Comparison of ENCODE assay signal across 8 cellular contexts in the genomic region with DNA sequence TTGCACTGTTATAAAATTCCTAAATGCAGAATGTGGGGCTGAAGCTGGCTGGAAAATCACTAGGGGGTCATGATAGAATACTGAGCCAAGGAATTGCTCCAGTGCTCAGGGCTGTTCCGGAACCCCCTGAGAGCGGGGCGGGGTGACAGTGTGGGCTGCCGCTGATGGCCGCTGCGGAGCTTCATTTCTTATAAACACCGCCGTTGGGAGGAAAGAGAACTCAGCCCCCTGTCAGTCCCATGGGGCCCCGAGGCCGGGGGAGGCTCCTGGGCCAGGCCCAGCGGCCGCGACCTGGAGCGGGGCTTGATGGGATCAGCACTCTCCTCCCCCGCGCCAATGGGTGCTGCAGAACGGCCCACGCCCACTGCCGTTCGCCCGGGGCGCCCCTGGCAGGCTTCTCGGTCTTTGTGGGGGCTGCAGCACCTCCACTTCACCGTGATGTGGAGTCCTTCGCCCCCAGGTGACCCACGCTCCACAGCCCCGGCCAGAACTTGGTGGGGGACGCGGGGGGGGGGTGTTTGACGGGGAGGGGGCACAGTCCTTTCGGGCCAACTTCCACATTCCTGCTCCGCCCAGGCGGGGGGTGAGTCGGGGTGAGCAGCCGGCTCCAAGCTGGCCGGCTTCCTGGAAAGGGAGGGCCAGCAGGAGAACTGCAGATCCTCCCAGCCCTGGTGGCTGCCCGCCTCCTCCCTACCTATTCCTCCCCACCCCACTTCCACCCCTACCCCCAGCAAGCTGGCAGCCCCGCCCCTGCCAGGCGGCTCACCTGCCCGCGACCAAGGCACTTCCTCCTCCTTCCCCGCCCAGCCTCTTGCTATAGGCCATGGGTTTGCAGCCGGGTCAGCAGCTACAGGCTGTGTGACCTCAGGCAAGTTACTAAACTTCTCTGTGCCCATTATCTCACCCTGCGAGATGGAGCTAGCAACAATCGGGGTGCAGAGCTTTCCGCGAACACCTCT. TPM values are rescaled to one million over a fixed set of nuclear protein-coding genes. Genes with fewer than 3 reads are reported as not detected.
DNase-seq lines count a peak whose midpoint lies in the region; ATAC-seq lines count a peak whose summit lies in the region.

No MANE protein-coding gene starts in this region.

- H3K27me3 Mint-ChIP-seq in activated T-helper 2 cell treated with anti-CD3 and anti-CD28 coated beads, Interferon-gamma antibody, Interleukin-2, Interleukin-4, amounts not matched to agents 10 μg/mL and 5 μg/mL and 100 μg/mL, durations not matched to agents 14 hours and 24 hours and 36 hours (ENCODE audit: low read depth), result no peaks in the 10 kb centered on the region
- H3K27me3 Mint-ChIP-seq in natural killer cell treated with Interleukin-12 subunit alpha and Interleukin-12 subunit beta and Interleukin-15 and Interleukin-18, amount 100 ng/mL, for 72 hours, result no peaks in the 10 kb centered on the region
- no peaks in the 10 kb centered on the region for H3K27me3 Mint-ChIP-seq in stimulated activated naive CD8-positive, alpha-beta T cell treated with anti-CD3 and anti-CD28 coated beads, Interleukin-15, Interleukin-2, amounts not matched to agents 100 ng/mL and 50 ng/mL, for 24 hours

- H3K36me3 Mint-ChIP-seq in activated T-helper 2 cell treated with anti-CD3 and anti-CD28 coated beads, Interferon-gamma antibody, Interleukin-2, Interleukin-4, amounts not matched to agents 10 μg/mL and 5 μg/mL and 100 μg/mL, durations not matched to agents 14 hours and 24 hours and 36 hours (ENCODE audit: low read depth), result no peaks in the 10 kb centered on the region
- no peaks in the 10 kb centered on the region for H3K36me3 Mint-ChIP-seq in natural killer cell treated with Interleukin-12 subunit alpha and Interleukin-12 subunit beta and Interleukin-15 and Interleukin-18, amount 100 ng/mL, for 72 hours
- H3K36me3 Mint-ChIP-seq in stimulated activated naive CD8-positive, alpha-beta T cell treated with anti-CD3 and anti-CD28 coated beads, Interleukin-15, Interleukin-2, amounts not matched to agents 100 ng/mL and 50 ng/mL, for 24 hours (ENCODE audit: low read depth), result no peaks in the 10 kb centered on the region

- intact Hi-C loops in activated T-helper 2 cell treated with anti-CD3 and anti-CD28 coated beads, Interferon-gamma antibody, Interleukin-2, Interleukin-4, amounts not matched to agents 10 μg/mL and 5 μg/mL and 100 μg/mL, durations not matched to agents 14 hours and 24 hours and 36 hours (cut with micrococcal nuclease), result loop anchor here (1.0 to 10.0 kb wide), 6 partner anchors 71 to 559 kb away; partner anchors contain the start of genes AFF4 and HSPA4

- H3K36me3 ChIP-seq in KOPT-K1 (ENCODE audit: insufficient read depth, low read length), result no peaks in the 10 kb centered on the region

- DNase-seq in DMS53 (lab: John Stamatoyannopoulos, UW), result peak; percentile 99
- peak; percentile 95 for DNase-seq in RPMI7951 (ENCODE audit: low read depth)
- peak; percentile 89 for DNase-seq in activated T-helper 2 cell treated with anti-CD3 and anti-CD28 coated beads, Interferon-gamma antibody, Interleukin-2, Interleukin-4, amounts not matched to agents 10 μg/mL and 5 μg/mL and 100 μg/mL, durations not matched to agents 14 hours and 24 hours and 36 hours (ENCODE audit: low spot score)
- peak; percentile 92 for DNase-seq in fibroblast of peridontal ligament (ENCODE audit: extremely low read depth)
- DNase-seq in natural killer cell treated with Interleukin-12 subunit alpha and Interleukin-12 subunit beta and Interleukin-15 and Interleukin-18, amount 100 ng/mL, for 72 hours (ENCODE audit: low spot score), result peak; percentile 95

- H3K4me3 Mint-ChIP-seq in activated T-helper 2 cell treated with anti-CD3 and anti-CD28 coated beads, Interferon-gamma antibody, Interleukin-2, Interleukin-4, amounts not matched to agents 10 μg/mL and 5 μg/mL and 100 μg/mL, durations not matched to agents 14 hours and 24 hours and 36 hours (ENCODE audit: low read depth), result peak overlapping the region; percentile 88
- peak overlapping the region; percentile 88 for H3K4me3 Mint-ChIP-seq in natural killer cell treated with Interleukin-12 subunit alpha and Interleukin-12 subunit beta and Interleukin-15 and Interleukin-18, amount 100 ng/mL, for 72 hours
- peak overlapping the region; percentile 87 for H3K4me3 Mint-ChIP-seq in stimulated activated naive CD8-positive, alpha-beta T cell treated with anti-CD3 and anti-CD28 coated beads, Interleukin-15, Interleukin-2, amounts not matched to agents 100 ng/mL and 50 ng/mL, for 24 hours

- no peaks in the 10 kb centered on the region for H3K9me3 ChIP-seq in KOPT-K1 (ENCODE audit: insufficient read depth, low read length, poor library complexity, severe bottlenecking)

- H3K27ac ChIP-seq in KOPT-K1 (ENCODE audit: low read depth, low read length, poor library complexity, severe bottlenecking), result peak overlapping the region; percentile 88

- peak; percentile 45 for ATAC-seq in GM21723 (IDR thresholded peaks at IDR 0.05; ENCODE audit: unreplicated experiment)
- peak; percentile 73 to 79 for ATAC-seq in natural killer cell treated with Interleukin-12 subunit alpha and Interleukin-12 subunit beta and Interleukin-15 and Interleukin-18, amount 100 ng/mL, for 72 hours

- no peaks in the 10 kb centered on the region for H3K9me3 Mint-ChIP-seq in activated T-helper 2 cell treated with anti-CD3 and anti-CD28 coated beads, Interferon-gamma antibody, Interleukin-2, Interleukin-4, amounts not matched to agents 10 μg/mL and 5 μg/mL and 100 μg/mL, durations not matched to agents 14 hours and 24 hours and 36 hours
- H3K9me3 Mint-ChIP-seq in natural killer cell treated with Interleukin-12 subunit alpha and Interleukin-12 subunit beta and Interleukin-15 and Interleukin-18, amount 100 ng/mL, for 72 hours, result no peaks in the 10 kb centered on the region
- H3K9me3 Mint-ChIP-seq in stimulated activated naive CD8-positive, alpha-beta T cell treated with anti-CD3 and anti-CD28 coated beads, Interleukin-15, Interleukin-2, amounts not matched to agents 100 ng/mL and 50 ng/mL, for 24 hours, result no peaks in the 10 kb centered on the region

- peak overlapping the region; percentile 91 for H3K27ac Mint-ChIP-seq in activated T-helper 2 cell treated with anti-CD3 and anti-CD28 coated beads, Interferon-gamma antibody, Interleukin-2, Interleukin-4, amounts not matched to agents 10 μg/mL and 5 μg/mL and 100 μg/mL, durations not matched to agents 14 hours and 24 hours and 36 hours
- peak overlapping the region; percentile 90 to 100 for H3K27ac Mint-ChIP-seq in natural killer cell treated with Interleukin-12 subunit alpha and Interleukin-12 subunit beta and Interleukin-15 and Interleukin-18, amount 100 ng/mL, for 72 hours
- H3K27ac Mint-ChIP-seq in stimulated activated naive CD8-positive, alpha-beta T cell treated with anti-CD3 and anti-CD28 coated beads, Interleukin-15, Interleukin-2, amounts not matched to agents 100 ng/mL and 50 ng/mL, for 24 hours, result peak overlapping the region; percentile 93

- H3K4me1 Mint-ChIP-seq in activated T-helper 2 cell treated with anti-CD3 and anti-CD28 coated beads, Interferon-gamma antibody, Interleukin-2, Interleukin-4, amounts not matched to agents 10 μg/mL and 5 μg/mL and 100 μg/mL, durations not matched to agents 14 hours and 24 hours and 36 hours (ENCODE audit: low read depth), result peaks cover 58% of the 10 kb centered on the region
- peaks cover 73 to 81% of the 10 kb centered on the region in 2 donors for H3K4me1 Mint-ChIP-seq in natural killer cell treated with Interleukin-12 subunit alpha and Interleukin-12 subunit beta and Interleukin-15 and Interleukin-18, amount 100 ng/mL, for 72 hours (ENCODE audit: low read depth in 2 of 2)
- H3K4me1 Mint-ChIP-seq in stimulated activated naive CD8-positive, alpha-beta T cell treated with anti-CD3 and anti-CD28 coated beads, Interleukin-15, Interleukin-2, amounts not matched to agents 100 ng/mL and 50 ng/mL, for 24 hours (ENCODE audit: low read depth), result peaks cover 70% of the 10 kb centered on the region

RNA-seq across cellular contexts. Expression of gene IRF1, which starts 5.4 kb away (rescaled TPM):
- 34.1 and 42.1 TPM in 2 replicates for total RNA-seq in RPMI7951 (2014; rRNA removed; shearing (Covaris generic))
- 155 TPM in 2 replicates for total RNA-seq in activated T-helper 2 cell treated with anti-CD3 and anti-CD28 coated beads, Interferon-gamma antibody, Interleukin-2, Interleukin-4, amounts not matched to agents 10 μg/mL and 5 μg/mL and 100 μg/mL, durations not matched to agents 14 hours and 24 hours and 36 hours
- total RNA-seq in natural killer cell treated with Interleukin-12 subunit alpha and Interleukin-12 subunit beta and Interleukin-15 and Interleukin-18, amount 100 ng/mL, for 72 hours, result 100 to 1,000 TPM; 351 to 512 TPM

RNA-seq across cellular contexts. Expression of gene IL5, which starts 47.4 kb away (rescaled TPM):
- total RNA-seq in RPMI7951 (2014; rRNA removed; shearing (Covaris generic)), result not detected in 2 replicates
- 100.0 and 113 TPM in 2 replicates for total RNA-seq in activated T-helper 2 cell treated with anti-CD3 and anti-CD28 coated beads, Interferon-gamma antibody, Interleukin-2, Interleukin-4, amounts not matched to agents 10 μg/mL and 5 μg/mL and 100 μg/mL, durations not matched to agents 14 hours and 24 hours and 36 hours
- 1 to 10 TPM; 7.2 to 9.5 TPM for total RNA-seq in natural killer cell treated with Interleukin-12 subunit alpha and Interleukin-12 subunit beta and Interleukin-15 and Interleukin-18, amount 100 ng/mL, for 72 hours

Comparison
In these comparisons a context has a peak if more than half of its experiments do, and no peak if none do; other contexts are left out.
1. Peak in every context shown above with its lines: DNase-seq, ATAC-seq and H3K27ac ChIP-seq.